ENCODE assay signal across 8 cellular contexts in genomic region chr19:14515501-14516047, GRCh38. TPM values are rescaled to one million over a fixed set of nuclear protein-coding genes. Genes with fewer than 3 reads are reported as not detected.
DNase-seq lines count a peak whose midpoint lies in the region; ATAC-seq and TF ChIP-seq lines count a peak whose summit lies in the region.

No MANE protein-coding gene starts in this region.

- CTCF ChIA-PET in activated CD8-positive, alpha-beta T cell treated with anti-CD3 and anti-CD28 coated beads for 36 hours (lab: Charles Lee) = no interaction called here

- peaks cover 15% of the 10 kb centered on the region for H3K27me3 Mint-ChIP-seq in GM23338 (ENCODE audit: insufficient read depth, low read depth, poor library complexity)
- H3K27me3 Mint-ChIP-seq in activated CD8-positive, alpha-beta T cell treated with anti-CD3 and anti-CD28 coated beads for 36 hours = no peaks in the 10 kb centered on the region

- no peak overlapping the region for H2AFZ ChIP-seq in GM23338

- peaks cover 11% of the 10 kb centered on the region; the same call in 1 of the 2 replicates for H3K4me1 ChIP-seq in GM23338 (ENCODE audit: insufficient read depth)

- H3K27ac ChIP-seq in GM23338 (ENCODE audit: low read depth) = no peak overlapping the region

- H3K27ac Mint-ChIP-seq in GM23338 = no peak overlapping the region
- H3K27ac Mint-ChIP-seq in activated CD8-positive, alpha-beta T cell treated with anti-CD3 and anti-CD28 coated beads for 36 hours = peak overlapping the region; percentile 73

- peak overlapping the region; percentile 99; the same call in 1 of the 2 replicates for H3K4me2 ChIP-seq in GM23338

- POLR2A ChIA-PET in activated CD8-positive, alpha-beta T cell treated with anti-CD3 and anti-CD28 coated beads for 36 hours (lab: Charles Lee) = interaction anchor here (0.8 to 3.5 kb wide), 5 partner anchors 8 to 1363 kb away, joined by 3 to 23 read pairs (median 5); partner anchors contain the start of gene GIPC1

- no peak for ATAC-seq in GM23338
- ATAC-seq in activated CD8-positive, alpha-beta T cell treated with anti-CD3 and anti-CD28 coated beads for 36 hours = no peak
- no peak for ATAC-seq in GM21529 (IDR thresholded peaks at IDR 0.05; ENCODE audit: unreplicated experiment)

- peaks cover 31% of the 10 kb centered on the region for H3K79me2 ChIP-seq in GM23338 (replicated peaks; ENCODE audit: insufficient read depth)

- DNase-seq in GM23338 (ENCODE audit: low spot score) (no peak), fibroblast of pulmonary artery (ENCODE audit: low read depth) (no peak), retinal pigment epithelial cell (ENCODE audit: low read depth) (no peak), NCI-H345 (lab: John Stamatoyannopoulos, UW) (no peak), islet precursor cell (no peak), GDM1 (lab: John Stamatoyannopoulos, UW) (no peak)
- no peak for DNase-seq in activated CD8-positive, alpha-beta T cell treated with anti-CD3 and anti-CD28 coated beads for 36 hours

- intact Hi-C loops in activated CD8-positive, alpha-beta T cell treated with anti-CD3 and anti-CD28 coated beads for 36 hours (cut with micrococcal nuclease) = no loop called here

- H3K27me3 ChIP-seq in GM23338 (ENCODE audit: insufficient read depth) = no peaks in the 10 kb centered on the region

- H4K20me1 ChIP-seq in GM23338 (replicated peaks; ENCODE audit: insufficient read depth) = peaks cover 24% of the 10 kb centered on the region; the same call in 1 of the 2 replicates

- no peaks in the 10 kb centered on the region; the same call in 2 of the 3 replicates for H3K9me3 Mint-ChIP-seq in GM23338
- no peaks in the 10 kb centered on the region for H3K9me3 Mint-ChIP-seq in activated CD8-positive, alpha-beta T cell treated with anti-CD3 and anti-CD28 coated beads for 36 hours

- peaks cover 34% of the 10 kb centered on the region for H3K36me3 Mint-ChIP-seq in GM23338 (ENCODE audit: low read depth)
- peaks cover 41% of the 10 kb centered on the region for H3K36me3 Mint-ChIP-seq in activated CD8-positive, alpha-beta T cell treated with anti-CD3 and anti-CD28 coated beads for 36 hours (ENCODE audit: low read depth)

- H3F3A ChIP-seq in GM23338 (replicated peaks; ENCODE audit: low read depth) = peaks cover 33% of the 10 kb centered on the region

- no peak for TF ChIP-seq CTCF in GM23338 (conservative IDR thresholded peaks at IDR 0.05; ENCODE audit: low read depth in 2 of 2)
- TF ChIP-seq CTCF in activated CD8-positive, alpha-beta T cell treated with anti-CD3 and anti-CD28 coated beads for 36 hours (IDR thresholded peaks at IDR 0.05) = no peak
- TF ChIP-seq CTCF in fibroblast of pulmonary artery (IDR thresholded peaks at IDR 0.05; ENCODE audit: low read length, missing control alignments) = no peak
- TF ChIP-seq CTCF in retinal pigment epithelial cell (conservative IDR thresholded peaks at IDR 0.05; ENCODE audit: low read depth, low read length) = no peak

- H3K4me3 Mint-ChIP-seq in GM23338 = peak overlapping the region; percentile 93
- peak overlapping the region; percentile 81 for H3K4me3 Mint-ChIP-seq in activated CD8-positive, alpha-beta T cell treated with anti-CD3 and anti-CD28 coated beads for 36 hours

- H3K36me3 ChIP-seq in GM23338 (ENCODE audit: insufficient read depth) = peaks cover 3% of the 10 kb centered on the region

- no peaks in the 10 kb centered on the region for H3K9me2 ChIP-seq in GM23338 (ENCODE audit: insufficient read depth)

- peak overlapping the region; percentile 97; the same call in 1 of the 2 replicates for H3K4me3 ChIP-seq in GM23338
- peak overlapping the region; percentile 86 for H3K4me3 ChIP-seq in fibroblast of pulmonary artery (replicated peaks; ENCODE audit: low read depth, low read length)
- peak overlapping the region; percentile 96 for H3K4me3 ChIP-seq in retinal pigment epithelial cell (ENCODE audit: low read length)

- H3K4me1 Mint-ChIP-seq in GM23338 = peaks cover 27% of the 10 kb centered on the region
- H3K4me1 Mint-ChIP-seq in activated CD8-positive, alpha-beta T cell treated with anti-CD3 and anti-CD28 coated beads for 36 hours (ENCODE audit: low read depth) = peaks cover 57% of the 10 kb centered on the region

TF ChIP-seq in GM23338, 12 proteins besides CTCF, POLR2A, EP300 and RAD21 (continues in another document):
- TF ChIP-seq ZNF462 (CRISPR knock-in tag; IDR thresholded peaks at IDR 0.05) = no peak

RNA-seq across cellular contexts. Expression of gene DNAJB1, which starts 2.6 kb away (rescaled TPM):
- 53.3 TPM in 2 replicates for total RNA-seq in GM23338 (2014; rRNA removed; shearing (Covaris generic))
- polyA plus RNA-seq in GM23338 (2016; fragmentation: Nextera tagmentation; extraction: Ambion mirVana) = 43.2 and 44.0 TPM in 2 replicates
- total RNA-seq in activated CD8-positive, alpha-beta T cell treated with anti-CD3 and anti-CD28 coated beads for 36 hours = 10 to 100 TPM; 52.0 to 59.6 TPM

RNA-seq across cellular contexts. Expression of gene TECR, which starts 13.8 kb away (rescaled TPM):
- total RNA-seq in GM23338 (2014; rRNA removed; shearing (Covaris generic)) = 104 and 107 TPM in 2 replicates
- 268 and 277 TPM in 2 replicates for polyA plus RNA-seq in GM23338 (2016; fragmentation: Nextera tagmentation; extraction: Ambion mirVana)
- total RNA-seq in activated CD8-positive, alpha-beta T cell treated with anti-CD3 and anti-CD28 coated beads for 36 hours = 10 to 100 TPM; 93.5 to 98.5 TPM

RNA-seq across cellular contexts. Expression of gene GIPC1, which starts 19.6 kb away (rescaled TPM):
- 92.3 and 106 TPM in 2 replicates for total RNA-seq in GM23338 (2014; rRNA removed; shearing (Covaris generic))
- 50.9 and 51.6 TPM in 2 replicates for polyA plus RNA-seq in GM23338 (2016; fragmentation: Nextera tagmentation; extraction: Ambion mirVana)
- total RNA-seq in activated CD8-positive, alpha-beta T cell treated with anti-CD3 and anti-CD28 coated beads for 36 hours = 10 to 100 TPM; 17.3 to 19.6 TPM

RNA-seq across cellular contexts. Expression of gene PTGER1, which starts 40.4 kb away (rescaled TPM):
- 1.2 TPM in 1 of 2 replicates, not detected in the other for total RNA-seq in GM23338 (2014; rRNA removed; shearing (Covaris generic))
- 0.56 and 0.57 TPM in 2 replicates for polyA plus RNA-seq in GM23338 (2016; fragmentation: Nextera tagmentation; extraction: Ambion mirVana)
- total RNA-seq in activated CD8-positive, alpha-beta T cell treated with anti-CD3 and anti-CD28 coated beads for 36 hours = under 1 TPM; 0.43 TPM

RNA-seq across cellular contexts. Expression of gene NDUFB7, which starts 56.3 kb away (rescaled TPM):
- 289 and 398 TPM in 2 replicates for total RNA-seq in GM23338 (2014; rRNA removed; shearing (Covaris generic))
- polyA plus RNA-seq in GM23338 (2016; fragmentation: Nextera tagmentation; extraction: Ambion mirVana) = 463 and 501 TPM in 2 replicates
- 100 to 1,000 TPM; 123 to 135 TPM for total RNA-seq in activated CD8-positive, alpha-beta T cell treated with anti-CD3 and anti-CD28 coated beads for 36 hours
